Comparison of ENCODE assay signal across 1 cellular context in the genomic region with DNA sequence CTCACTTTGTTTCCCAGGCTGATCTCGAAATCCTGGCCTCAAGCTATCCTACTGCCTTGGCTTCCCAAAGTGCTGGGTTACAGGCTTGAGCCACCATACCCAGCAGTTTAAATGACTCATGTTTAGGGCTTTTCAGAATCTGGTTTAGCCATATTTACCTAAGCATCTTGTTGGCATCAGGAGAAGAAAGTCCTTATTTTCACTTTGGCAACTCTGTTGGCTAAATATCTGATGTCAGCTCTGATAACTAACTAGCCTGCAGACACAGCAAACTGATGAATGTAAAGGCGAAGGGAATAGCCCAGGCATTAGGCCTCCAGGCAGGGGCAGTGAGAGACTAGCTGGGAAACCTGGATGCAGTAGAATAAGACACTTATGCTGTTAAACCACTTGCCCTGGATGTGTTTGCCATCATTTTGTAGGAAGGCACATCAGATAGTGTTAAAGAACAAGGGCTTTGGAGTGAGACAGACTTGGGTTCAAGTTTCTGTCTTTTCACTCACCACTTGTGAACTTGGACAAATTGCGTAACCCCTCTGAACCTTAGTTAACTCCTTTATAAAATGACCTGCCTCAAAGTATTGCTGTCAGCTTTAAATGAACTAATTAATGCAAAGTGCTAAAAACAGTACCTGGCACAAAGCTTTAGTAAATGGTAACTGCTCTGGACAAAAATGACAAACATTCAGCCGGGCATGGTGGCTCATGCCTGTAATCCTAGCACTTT.
TF ChIP-seq lines count a peak whose summit lies in the region.

No MANE protein-coding gene starts in this region.

TF ChIP-seq in GM23338, 12 proteins besides CTCF, POLR2A, EP300 and RAD21:
- TF ChIP-seq, protein P1, sequence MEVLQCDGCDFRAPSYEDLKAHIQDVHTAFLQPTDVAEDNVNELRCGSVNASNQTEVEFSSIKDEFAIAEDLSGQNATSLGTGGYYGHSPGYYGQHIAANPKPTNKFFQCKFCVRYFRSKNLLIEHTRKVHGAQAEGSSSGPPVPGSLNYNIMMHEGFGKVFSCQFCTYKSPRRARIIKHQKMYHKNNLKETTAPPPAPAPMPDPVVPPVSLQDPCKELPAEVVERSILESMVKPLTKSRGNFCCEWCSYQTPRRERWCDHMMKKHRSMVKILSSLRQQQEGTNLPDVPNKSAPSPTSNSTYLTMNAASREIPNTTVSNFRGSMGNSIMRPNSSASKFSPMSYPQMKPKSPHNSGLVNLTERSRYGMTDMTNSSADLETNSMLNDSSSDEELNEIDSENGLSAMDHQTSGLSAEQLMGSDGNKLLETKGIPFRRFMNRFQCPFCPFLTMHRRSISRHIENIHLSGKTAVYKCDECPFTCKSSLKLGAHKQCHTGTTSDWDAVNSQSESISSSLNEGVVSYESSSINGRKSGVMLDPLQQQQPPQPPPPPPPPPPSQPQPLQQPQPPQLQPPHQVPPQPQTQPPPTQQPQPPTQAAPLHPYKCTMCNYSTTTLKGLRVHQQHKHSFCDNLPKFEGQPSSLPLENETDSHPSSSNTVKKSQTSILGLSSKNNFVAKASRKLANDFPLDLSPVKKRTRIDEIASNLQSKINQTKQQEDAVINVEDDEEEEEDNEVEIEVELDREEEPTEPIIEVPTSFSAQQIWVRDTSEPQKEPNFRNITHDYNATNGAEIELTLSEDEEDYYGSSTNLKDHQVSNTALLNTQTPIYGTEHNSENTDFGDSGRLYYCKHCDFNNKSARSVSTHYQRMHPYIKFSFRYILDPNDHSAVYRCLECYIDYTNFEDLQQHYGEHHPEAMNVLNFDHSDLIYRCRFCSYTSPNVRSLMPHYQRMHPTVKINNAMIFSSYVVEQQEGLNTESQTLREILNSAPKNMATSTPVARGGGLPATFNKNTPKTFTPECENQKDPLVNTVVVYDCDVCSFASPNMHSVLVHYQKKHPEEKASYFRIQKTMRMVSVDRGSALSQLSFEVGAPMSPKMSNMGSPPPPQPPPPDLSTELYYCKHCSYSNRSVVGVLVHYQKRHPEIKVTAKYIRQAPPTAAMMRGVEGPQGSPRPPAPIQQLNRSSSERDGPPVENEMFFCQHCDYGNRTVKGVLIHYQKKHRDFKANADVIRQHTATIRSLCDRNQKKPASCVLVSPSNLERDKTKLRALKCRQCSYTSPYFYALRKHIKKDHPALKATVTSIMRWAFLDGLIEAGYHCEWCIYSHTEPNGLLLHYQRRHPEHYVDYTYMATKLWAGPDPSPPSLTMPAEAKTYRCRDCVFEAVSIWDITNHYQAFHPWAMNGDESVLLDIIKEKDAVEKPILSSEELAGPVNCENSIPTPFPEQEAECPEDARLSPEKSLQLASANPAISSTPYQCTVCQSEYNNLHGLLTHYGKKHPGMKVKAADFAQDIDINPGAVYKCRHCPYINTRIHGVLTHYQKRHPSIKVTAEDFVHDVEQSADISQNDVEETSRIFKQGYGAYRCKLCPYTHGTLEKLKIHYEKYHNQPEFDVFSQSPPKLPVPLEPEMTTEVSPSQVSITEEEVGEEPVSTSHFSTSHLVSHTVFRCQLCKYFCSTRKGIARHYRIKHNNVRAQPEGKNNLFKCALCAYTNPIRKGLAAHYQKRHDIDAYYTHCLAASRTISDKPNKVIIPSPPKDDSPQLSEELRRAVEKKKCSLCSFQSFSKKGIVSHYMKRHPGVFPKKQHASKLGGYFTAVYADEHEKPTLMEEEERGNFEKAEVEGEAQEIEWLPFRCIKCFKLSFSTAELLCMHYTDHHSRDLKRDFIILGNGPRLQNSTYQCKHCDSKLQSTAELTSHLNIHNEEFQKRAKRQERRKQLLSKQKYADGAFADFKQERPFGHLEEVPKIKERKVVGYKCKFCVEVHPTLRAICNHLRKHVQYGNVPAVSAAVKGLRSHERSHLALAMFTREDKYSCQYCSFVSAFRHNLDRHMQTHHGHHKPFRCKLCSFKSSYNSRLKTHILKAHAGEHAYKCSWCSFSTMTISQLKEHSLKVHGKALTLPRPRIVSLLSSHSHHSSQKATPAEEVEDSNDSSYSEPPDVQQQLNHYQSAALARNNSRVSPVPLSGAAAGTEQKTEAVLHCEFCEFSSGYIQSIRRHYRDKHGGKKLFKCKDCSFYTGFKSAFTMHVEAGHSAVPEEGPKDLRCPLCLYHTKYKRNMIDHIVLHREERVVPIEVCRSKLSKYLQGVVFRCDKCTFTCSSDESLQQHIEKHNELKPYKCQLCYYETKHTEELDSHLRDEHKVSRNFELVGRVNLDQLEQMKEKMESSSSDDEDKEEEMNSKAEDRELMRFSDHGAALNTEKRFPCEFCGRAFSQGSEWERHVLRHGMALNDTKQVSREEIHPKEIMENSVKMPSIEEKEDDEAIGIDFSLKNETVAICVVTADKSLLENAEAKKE (CRISPR knock-in tag; IDR thresholded peaks at IDR 0.05): no peak
- TF ChIP-seq POLR2AphosphoS5 (IDR thresholded peaks at IDR 0.05; ENCODE audit: low read depth): no peak
- TF ChIP-seq, protein P2, sequence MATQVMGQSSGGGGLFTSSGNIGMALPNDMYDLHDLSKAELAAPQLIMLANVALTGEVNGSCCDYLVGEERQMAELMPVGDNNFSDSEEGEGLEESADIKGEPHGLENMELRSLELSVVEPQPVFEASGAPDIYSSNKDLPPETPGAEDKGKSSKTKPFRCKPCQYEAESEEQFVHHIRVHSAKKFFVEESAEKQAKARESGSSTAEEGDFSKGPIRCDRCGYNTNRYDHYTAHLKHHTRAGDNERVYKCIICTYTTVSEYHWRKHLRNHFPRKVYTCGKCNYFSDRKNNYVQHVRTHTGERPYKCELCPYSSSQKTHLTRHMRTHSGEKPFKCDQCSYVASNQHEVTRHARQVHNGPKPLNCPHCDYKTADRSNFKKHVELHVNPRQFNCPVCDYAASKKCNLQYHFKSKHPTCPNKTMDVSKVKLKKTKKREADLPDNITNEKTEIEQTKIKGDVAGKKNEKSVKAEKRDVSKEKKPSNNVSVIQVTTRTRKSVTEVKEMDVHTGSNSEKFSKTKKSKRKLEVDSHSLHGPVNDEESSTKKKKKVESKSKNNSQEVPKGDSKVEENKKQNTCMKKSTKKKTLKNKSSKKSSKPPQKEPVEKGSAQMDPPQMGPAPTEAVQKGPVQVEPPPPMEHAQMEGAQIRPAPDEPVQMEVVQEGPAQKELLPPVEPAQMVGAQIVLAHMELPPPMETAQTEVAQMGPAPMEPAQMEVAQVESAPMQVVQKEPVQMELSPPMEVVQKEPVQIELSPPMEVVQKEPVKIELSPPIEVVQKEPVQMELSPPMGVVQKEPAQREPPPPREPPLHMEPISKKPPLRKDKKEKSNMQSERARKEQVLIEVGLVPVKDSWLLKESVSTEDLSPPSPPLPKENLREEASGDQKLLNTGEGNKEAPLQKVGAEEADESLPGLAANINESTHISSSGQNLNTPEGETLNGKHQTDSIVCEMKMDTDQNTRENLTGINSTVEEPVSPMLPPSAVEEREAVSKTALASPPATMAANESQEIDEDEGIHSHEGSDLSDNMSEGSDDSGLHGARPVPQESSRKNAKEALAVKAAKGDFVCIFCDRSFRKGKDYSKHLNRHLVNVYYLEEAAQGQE (IDR thresholded peaks at IDR 0.05; ENCODE audit: unreplicated experiment): no peak
- TF ChIP-seq STAT1 (IDR thresholded peaks at IDR 0.05; ENCODE audit: unreplicated experiment): no peak
- TF ChIP-seq, protein P3, sequence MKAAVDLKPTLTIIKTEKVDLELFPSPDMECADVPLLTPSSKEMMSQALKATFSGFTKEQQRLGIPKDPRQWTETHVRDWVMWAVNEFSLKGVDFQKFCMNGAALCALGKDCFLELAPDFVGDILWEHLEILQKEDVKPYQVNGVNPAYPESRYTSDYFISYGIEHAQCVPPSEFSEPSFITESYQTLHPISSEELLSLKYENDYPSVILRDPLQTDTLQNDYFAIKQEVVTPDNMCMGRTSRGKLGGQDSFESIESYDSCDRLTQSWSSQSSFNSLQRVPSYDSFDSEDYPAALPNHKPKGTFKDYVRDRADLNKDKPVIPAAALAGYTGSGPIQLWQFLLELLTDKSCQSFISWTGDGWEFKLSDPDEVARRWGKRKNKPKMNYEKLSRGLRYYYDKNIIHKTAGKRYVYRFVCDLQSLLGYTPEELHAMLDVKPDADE (IDR thresholded peaks at IDR 0.05): no peak
- TF ChIP-seq NANOG (IDR thresholded peaks at IDR 0.05; ENCODE audit: borderline replicate concordance): no peak
- no peak for TF ChIP-seq JUNB (IDR thresholded peaks at IDR 0.05; ENCODE audit: unreplicated experiment)
- TF ChIP-seq EZH2phosphoT487 (IDR thresholded peaks at IDR 0.05; ENCODE audit: unreplicated experiment): no peak
- TF ChIP-seq CREB1 (CRISPR knock-in tag; IDR thresholded peaks at IDR 0.05; ENCODE audit: low read depth): no peak
- no peak for TF ChIP-seq ZNF114 (CRISPR knock-in tag; IDR thresholded peaks at IDR 0.05)
- TF ChIP-seq EZH2 (IDR thresholded peaks at IDR 0.05; ENCODE audit: low read depth, unreplicated experiment): no peak
- TF ChIP-seq ZNF331 (CRISPR knock-in tag; IDR thresholded peaks at IDR 0.05; ENCODE audit: low read depth): no peak
TF ChIP-seq in GM23338: peak in this region for 0.
